ENCODE assay signal across 8 cellular contexts in genomic region chr13:51804295-51805172, GRCh38. TPM values are rescaled to one million over a fixed set of nuclear protein-coding genes. Genes with fewer than 3 reads are reported as not detected.
DNase-seq lines count a peak whose midpoint lies in the region; ATAC-seq and TF ChIP-seq lines count a peak whose summit lies in the region.

No MANE protein-coding gene starts in this region.

- TF ChIP-seq CTCF in brain microvascular endothelial cell (IDR thresholded peaks at IDR 0.05; ENCODE audit: low read depth, low read length, missing control alignments) (no peak), liver (IDR thresholded peaks at IDR 0.05; ENCODE audit: low read depth, low read length, missing input control) (no peak)

- TF ChIP-seq RAD21 in liver (IDR thresholded peaks at IDR 0.05): peak in 1 of 2 donors; percentile 23

- 26% methylated on average over 31 of the region's 31 CpGs for WGBS in liver

- H3K4me1 ChIP-seq in liver (ENCODE audit: control insufficient read depth in 4 of 4, insufficient read depth in 4 of 4, low read length in 3 of 4): peaks cover 4 to 38% (median 22%) of the 10 kb centered on the region in 4 donors

- H3K9ac ChIP-seq in liver (ENCODE audit: low read depth in 1 of 2, low read length in 2 of 2): peak overlapping the region; percentile 33 to 96

- H3K4me3 ChIP-seq in brain microvascular endothelial cell (ENCODE audit: low read depth, low read length) (peak overlapping the region; percentile 74), liver (ENCODE audit: low read depth in 1 of 3, low read length in 3 of 3) (peak overlapping the region; percentile 59 to 89 (median 70))

- H3K27ac ChIP-seq in brain microvascular endothelial cell: peak overlapping the region; percentile 92
- H3K27ac ChIP-seq in liver (ENCODE audit: low read depth in 1 of 2, low read length in 2 of 2): peak overlapping the region; percentile 99 to 100

- no peaks in the 10 kb centered on the region for H3K27me3 ChIP-seq in brain microvascular endothelial cell (replicated peaks)
- H3K27me3 ChIP-seq in liver (ENCODE audit: control insufficient read depth in 4 of 4, insufficient read depth in 4 of 4, low read length in 3 of 4): no peaks in the 10 kb centered on the region

- H3K9me3 ChIP-seq in liver (ENCODE audit: control insufficient read depth in 4 of 4, low read length in 3 of 4): no peaks in the 10 kb centered on the region

- no peaks in the 10 kb centered on the region for H3K36me3 ChIP-seq in brain microvascular endothelial cell (replicated peaks)
- H3K36me3 ChIP-seq in liver (ENCODE audit: control insufficient read depth in 4 of 4, insufficient read depth in 3 of 4, low read depth in 1 of 4, low read length in 3 of 4): no peaks in the 10 kb centered on the region

- DNase-seq in RKO (ENCODE audit: low spot score) (peak; percentile 8), brain microvascular endothelial cell (no peak), hepatic stellate cell (ENCODE audit: low spot score) (no peak)
- DNase-seq in stimulated activated naive CD4-positive, alpha-beta T cell (lab: John Stamatoyannopoulos, UW): peak in 4 of 6 experiments; percentile 31 to 81 (median 57)

- in situ Hi-C loops in brain microvascular endothelial cell (cut with HindIII; ENCODE audit: low pct_ligation_motif_present, low sequenced_read_pairs): no loop called here

- ATAC-seq in GM18502 (IDR thresholded peaks at IDR 0.05; ENCODE audit: poor library complexity, unreplicated experiment): peak; percentile 5
- ATAC-seq in GM21526 (IDR thresholded peaks at IDR 0.05; ENCODE audit: low FRiP score, unreplicated experiment): no peak
- no peak for ATAC-seq in HG02678 (IDR thresholded peaks at IDR 0.05; ENCODE audit: unreplicated experiment)

TF ChIP-seq in liver, 16 proteins besides CTCF, POLR2A, EP300 and RAD21:
- TF ChIP-seq YY1 (IDR thresholded peaks at IDR 0.05) (peak; percentile 57), HNF4A (conservative IDR thresholded peaks at IDR 0.05) (no peak)

RNA-seq across cellular contexts. Expression of gene DHRS12, which starts 0.6 kb away (rescaled TPM):
- total RNA-seq in liver: 1 to 10 TPM; 6.5 to 6.8 TPM
- polyA plus RNA-seq in liver: 10 to 100 TPM; 11.8 to 15.5 TPM

RNA-seq across cellular contexts. Expression of gene TMEM272, which starts 40.4 kb away (rescaled TPM):
- total RNA-seq in liver: under 1 TPM; 0.14 to 0.42 TPM
- under 1 TPM; 0.02 to 0.07 TPM for polyA plus RNA-seq in liver

RNA-seq across cellular contexts. Expression of gene CCDC70, which starts 57.2 kb away (rescaled TPM):
- total RNA-seq in liver: not detected
- under 1 TPM in 1 of 2 donors, not detected in 1; 0.36 TPM for polyA plus RNA-seq in liver

Comparison
In these comparisons a context has a peak if more than half of its experiments do, and no peak if none do; other contexts are left out.
1. DNase-seq: peak in RKO (single experiment) and stimulated activated naive CD4-positive, alpha-beta T cell (4 of 6); none in brain microvascular endothelial cell (single experiment) and hepatic stellate cell (single experiment).